8 cellular contexts compared by ENCODE assay signal in the genomic region with DNA sequence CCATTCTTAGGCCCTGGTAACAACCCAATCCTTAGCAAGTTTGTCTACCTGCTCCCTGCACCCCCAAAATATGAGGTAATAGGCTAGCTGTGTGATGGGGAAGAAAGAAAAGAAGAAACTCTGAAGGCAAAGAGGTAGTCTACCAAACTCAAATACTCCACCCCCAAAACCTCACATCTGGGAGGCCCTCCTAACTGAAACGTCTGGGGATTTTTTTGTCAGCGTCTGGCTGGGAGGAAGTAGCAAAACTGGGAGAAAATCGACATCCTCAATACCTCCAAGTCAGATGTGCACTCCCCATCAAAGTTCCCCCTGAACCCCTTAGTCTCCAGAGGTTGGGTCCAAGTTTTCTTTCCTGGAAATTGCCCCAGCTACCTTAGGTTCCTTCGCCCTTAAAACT. TPM values are rescaled to one million over a fixed set of nuclear protein-coding genes. Genes with fewer than 3 reads are reported as not detected.
DNase-seq lines count a peak whose midpoint lies in the region; ATAC-seq and TF ChIP-seq lines count a peak whose summit lies in the region.

No MANE protein-coding gene starts in this region.

- DNase-seq in activated T-cell treated with anti-CD3 and anti-CD28 coated beads, Interleukin-2, amount 50 U/mL, for 24 hours = no peak
- DNase-seq in activated T-cell treated with anti-CD3 and anti-CD28 coated beads for 4 hours (no peak), tibial artery (no peak), left colon (no peak), anterior cingulate cortex (lab: John Stamatoyannopoulos, UW) (no peak)
- no peak for DNase-seq in activated T-helper 2 cell treated with anti-CD3 and anti-CD28 coated beads, Interferon-gamma antibody, Interleukin-2, Interleukin-4, amounts not matched to agents 10 μg/mL and 5 μg/mL and 100 μg/mL, durations not matched to agents 14 hours and 24 hours and 36 hours (ENCODE audit: low spot score)

- H3K27me3 Mint-ChIP-seq in activated T-cell treated with anti-CD3 and anti-CD28 coated beads, Interleukin-2, amount 50 U/mL, for 24 hours = no peaks in the 10 kb centered on the region
- no peaks in the 10 kb centered on the region for H3K27me3 Mint-ChIP-seq in activated T-helper 2 cell treated with anti-CD3 and anti-CD28 coated beads, Interferon-gamma antibody, Interleukin-2, Interleukin-4, amounts not matched to agents 10 μg/mL and 5 μg/mL and 100 μg/mL, durations not matched to agents 14 hours and 24 hours and 36 hours (ENCODE audit: low read depth)

- intact Hi-C loops in activated T-helper 2 cell treated with anti-CD3 and anti-CD28 coated beads, Interferon-gamma antibody, Interleukin-2, Interleukin-4, amounts not matched to agents 10 μg/mL and 5 μg/mL and 100 μg/mL, durations not matched to agents 14 hours and 24 hours and 36 hours (cut with micrococcal nuclease) = loop anchor here (5.0 kb wide), 1 partner anchor 86 kb away; no protein-coding TSS in a partner anchor
- intact Hi-C loops in tibial artery (cut with DNase I; ENCODE audit: low total_unique reads) = loop anchor here (5.0 to 10.0 kb wide), 2 partner anchors 213 to 676 kb away; a partner anchor contains a TSS
- intact Hi-C loops in left colon (cut with DNase I, micrococcal nuclease) = no loop called here

- peaks cover 9% of the 10 kb centered on the region for H3K36me3 Mint-ChIP-seq in activated T-cell treated with anti-CD3 and anti-CD28 coated beads, Interleukin-2, amount 50 U/mL, for 24 hours (ENCODE audit: low read depth)
- peaks cover 10% of the 10 kb centered on the region for H3K36me3 Mint-ChIP-seq in activated T-helper 2 cell treated with anti-CD3 and anti-CD28 coated beads, Interferon-gamma antibody, Interleukin-2, Interleukin-4, amounts not matched to agents 10 μg/mL and 5 μg/mL and 100 μg/mL, durations not matched to agents 14 hours and 24 hours and 36 hours (ENCODE audit: low read depth)

- peaks cover 23% of the 10 kb centered on the region for H3K4me1 Mint-ChIP-seq in activated T-cell treated with anti-CD3 and anti-CD28 coated beads, Interleukin-2, amount 50 U/mL, for 24 hours (ENCODE audit: low read depth)
- H3K4me1 Mint-ChIP-seq in activated T-helper 2 cell treated with anti-CD3 and anti-CD28 coated beads, Interferon-gamma antibody, Interleukin-2, Interleukin-4, amounts not matched to agents 10 μg/mL and 5 μg/mL and 100 μg/mL, durations not matched to agents 14 hours and 24 hours and 36 hours (ENCODE audit: low read depth) = peaks cover 19% of the 10 kb centered on the region

- peak overlapping the region; percentile 93 for H3K4me3 Mint-ChIP-seq in activated T-cell treated with anti-CD3 and anti-CD28 coated beads, Interleukin-2, amount 50 U/mL, for 24 hours
- peak overlapping the region; percentile 94 for H3K4me3 Mint-ChIP-seq in activated T-helper 2 cell treated with anti-CD3 and anti-CD28 coated beads, Interferon-gamma antibody, Interleukin-2, Interleukin-4, amounts not matched to agents 10 μg/mL and 5 μg/mL and 100 μg/mL, durations not matched to agents 14 hours and 24 hours and 36 hours (ENCODE audit: low read depth)

- H3K9me3 ChIP-seq in tibial artery = no peaks in the 10 kb centered on the region

- TF ChIP-seq CTCF in tibial artery (IDR thresholded peaks at IDR 0.05) = no peak

- no peaks in the 10 kb centered on the region for H3K36me3 ChIP-seq in tibial artery

- H3K4me3 ChIP-seq in tibial artery = peak overlapping the region; percentile 63 to 73

- peaks cover 0 to 20% (median 3%) of the 10 kb centered on the region in 4 donors for H3K4me1 ChIP-seq in tibial artery

- no peak for ATAC-seq in left colon
- no peak for ATAC-seq in HG03097 (IDR thresholded peaks at IDR 0.05; ENCODE audit: low FRiP score, unreplicated experiment)

- H3K27ac Mint-ChIP-seq in activated T-cell treated with anti-CD3 and anti-CD28 coated beads, Interleukin-2, amount 50 U/mL, for 24 hours = peak overlapping the region; percentile 95
- H3K27ac Mint-ChIP-seq in activated T-helper 2 cell treated with anti-CD3 and anti-CD28 coated beads, Interferon-gamma antibody, Interleukin-2, Interleukin-4, amounts not matched to agents 10 μg/mL and 5 μg/mL and 100 μg/mL, durations not matched to agents 14 hours and 24 hours and 36 hours = peak overlapping the region; percentile 79

- H3K9me3 Mint-ChIP-seq in activated T-cell treated with anti-CD3 and anti-CD28 coated beads, Interleukin-2, amount 50 U/mL, for 24 hours = no peaks in the 10 kb centered on the region
- no peaks in the 10 kb centered on the region for H3K9me3 Mint-ChIP-seq in activated T-helper 2 cell treated with anti-CD3 and anti-CD28 coated beads, Interferon-gamma antibody, Interleukin-2, Interleukin-4, amounts not matched to agents 10 μg/mL and 5 μg/mL and 100 μg/mL, durations not matched to agents 14 hours and 24 hours and 36 hours

- H3K27me3 ChIP-seq in layer of hippocampus (ENCODE audit: control insufficient read depth, insufficient read depth, low read length) (no peaks in the 10 kb centered on the region), tibial artery (no peaks in the 10 kb centered on the region)

- H3K27ac ChIP-seq in layer of hippocampus (ENCODE audit: low read depth, low read length) (peak overlapping the region; percentile 88), tibial artery (peak overlapping the region; percentile 85 to 92)

RNA-seq across cellular contexts. Expression of a gene that starts 1.0 kb away (rescaled TPM):
- total RNA-seq in activated T-helper 2 cell treated with anti-CD3 and anti-CD28 coated beads, Interferon-gamma antibody, Interleukin-2, Interleukin-4, amounts not matched to agents 10 μg/mL and 5 μg/mL and 100 μg/mL, durations not matched to agents 14 hours and 24 hours and 36 hours = 39.8 and 40.7 TPM in 2 replicates
- 10 to 100 TPM; 72.2 to 98.6 TPM for total RNA-seq in left colon

Comparison
In these comparisons a context has a peak if more than half of its experiments do, and no peak if none do; other contexts are left out.
1. intact Hi-C loops: an anchor here in activated T-helper 2 cell treated with anti-CD3 and anti-CD28 coated beads, Interferon-gamma antibody, Interleukin-2, Interleukin-4, amounts not matched to agents 10 μg/mL and 5 μg/mL and 100 μg/mL, durations not matched to agents 14 hours and 24 hours and 36 hours (5.0 kb wide) and tibial artery (5.0 to 10.0 kb wide); none called in left colon.